12 cellular contexts compared by ENCODE assay signal in the genomic region with DNA sequence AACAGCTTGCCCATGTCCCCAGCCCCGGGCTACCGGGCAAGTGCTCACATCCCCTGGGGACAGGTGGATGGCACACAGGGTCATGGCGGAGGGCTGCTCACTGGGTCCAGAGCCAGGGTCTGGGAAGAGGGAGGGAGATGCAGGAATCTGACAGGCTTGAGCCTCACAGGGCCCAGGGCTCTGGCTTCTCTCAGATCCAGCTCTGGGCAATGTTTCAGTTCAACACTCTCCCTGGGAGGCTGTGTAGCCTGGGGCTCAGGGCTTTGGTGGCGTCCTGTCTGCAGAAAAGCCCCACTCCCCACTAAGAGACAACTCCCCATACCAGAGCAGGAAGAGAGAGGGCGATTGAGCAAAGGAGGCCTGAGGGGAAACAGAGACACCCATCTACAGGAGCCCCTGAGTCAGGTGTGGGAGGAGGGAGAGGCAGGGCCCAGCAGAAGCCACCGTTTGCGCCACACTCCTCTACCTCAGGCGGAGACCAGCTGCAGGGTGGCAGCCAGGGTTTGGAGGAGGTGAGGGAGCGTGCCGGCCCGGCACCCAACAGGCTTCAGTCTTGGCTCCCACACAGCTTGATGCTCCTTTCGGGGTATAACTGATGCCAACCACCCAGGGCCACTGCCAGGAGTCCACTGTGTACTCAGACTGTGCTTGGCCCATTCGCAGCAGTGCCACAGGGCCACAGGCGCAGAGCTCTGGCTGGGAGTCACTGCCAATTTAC. TPM values are rescaled to one million over a fixed set of nuclear protein-coding genes. Genes with fewer than 3 reads are reported as not detected.
DNase-seq lines count a peak whose midpoint lies in the region; ATAC-seq and TF ChIP-seq lines count a peak whose summit lies in the region.
"Had no signal": no experiment of that assay in that cellular context is flagged by ENCODE, and none has a peak within 500 bp of the region (broad histone marks: within the 10 kb centered on the region; RNA-seq: fewer than 3 reads in every experiment).

No MANE protein-coding gene starts in this region.

- H3K27me3 ChIP-seq in RWPE2 (ENCODE audit: insufficient read depth, poor library complexity, severe bottlenecking): no peaks in the 10 kb centered on the region
- no peaks in the 10 kb centered on the region for H3K27me3 ChIP-seq in right cardiac atrium (ENCODE audit: control insufficient read depth, insufficient read depth)
- no peaks in the 10 kb centered on the region for H3K27me3 ChIP-seq in thyroid gland
- H3K27me3 ChIP-seq: vagina had no signal

- intact Hi-C loops in right cardiac atrium (cut with DNase I) (loop anchor here in 2 of 4 donors (10.0 kb wide), 2 partner anchors 109 to 159 kb away; partner anchors contain the start of gene BUB1B (in 1 of the 2)), thyroid gland (cut with DNase I) (no loop called here)

- H3K9me3 ChIP-seq in RWPE2 (ENCODE audit: severe bottlenecking): no peaks in the 10 kb centered on the region
- no peaks in the 10 kb centered on the region for H3K9me3 ChIP-seq in right cardiac atrium (ENCODE audit: control insufficient read depth, low read length)
- no peaks in the 10 kb centered on the region for H3K9me3 ChIP-seq in thyroid gland
- H3K9me3 ChIP-seq: vagina had no signal

- TF ChIP-seq CTCF in RWPE2 (IDR thresholded peaks at IDR 0.05; ENCODE audit: poor library complexity, severe bottlenecking): no peak
- no peak for TF ChIP-seq CTCF in thyroid gland (IDR thresholded peaks at IDR 0.05)
- no peak for TF ChIP-seq CTCF in WTC11 (IDR thresholded peaks at IDR 0.05)

- no peaks in the 10 kb centered on the region for H3K9me3 Mint-ChIP-seq in activated T-cell treated with anti-CD3 and anti-CD28 coated beads, Interleukin-2, amount 50 U/mL, for 72 hours
- H3K9me3 Mint-ChIP-seq in activated T-cell treated with anti-CD3 and anti-CD28 coated beads, Interleukin-2, amount 50 U/mL, for 24 hours: no peaks in the 10 kb centered on the region
- no peaks in the 10 kb centered on the region for H3K9me3 Mint-ChIP-seq in WTC11
- H3K9me3 Mint-ChIP-seq: IgD-negative memory B cell had no signal

- H3K4me3 ChIP-seq in RWPE2 (ENCODE audit: severe bottlenecking): no peak overlapping the region
- no peak overlapping the region for H3K4me3 ChIP-seq in right cardiac atrium (ENCODE audit: low read length)
- no peak overlapping the region for H3K4me3 ChIP-seq in thyroid gland (replicated peaks in 1 of 3)
- H3K4me3 ChIP-seq: vagina had no signal

- POLR2A ChIA-PET in WTC11 (lab: Charles Lee): interaction anchor here (0.5 kb wide), 1 partner anchor 22 kb away, joined by 17 read pairs; no protein-coding TSS in a partner anchor

- no peaks in the 10 kb centered on the region for H3K27me3 Mint-ChIP-seq in activated T-cell treated with anti-CD3 and anti-CD28 coated beads, Interleukin-2, amount 50 U/mL, for 72 hours (ENCODE audit: low read depth)
- H3K27me3 Mint-ChIP-seq in activated T-cell treated with anti-CD3 and anti-CD28 coated beads, Interleukin-2, amount 50 U/mL, for 24 hours: no peaks in the 10 kb centered on the region
- no peaks in the 10 kb centered on the region for H3K27me3 Mint-ChIP-seq in WTC11 (ENCODE audit: low read depth)
- H3K27me3 Mint-ChIP-seq: CD4-positive, CD25-positive, alpha-beta regulatory T cell; IgD-negative memory B cell had no signal

- H3K27ac ChIP-seq in RWPE2 (ENCODE audit: poor library complexity, severe bottlenecking) (peak overlapping the region; percentile 19), right cardiac atrium (ENCODE audit: low read length) (no peak overlapping the region), thyroid gland (peak overlapping the region; percentile 16 to 84 (median 72))
- H3K27ac ChIP-seq: vagina had no signal

- no peak overlapping the region for H3K27ac Mint-ChIP-seq in activated T-cell treated with anti-CD3 and anti-CD28 coated beads, Interleukin-2, amount 50 U/mL, for 72 hours
- no peak overlapping the region for H3K27ac Mint-ChIP-seq in activated T-cell treated with anti-CD3 and anti-CD28 coated beads, Interleukin-2, amount 50 U/mL, for 24 hours
- no peak overlapping the region for H3K27ac Mint-ChIP-seq in WTC11

- CTCF ChIA-PET in WTC11 (lab: Charles Lee): interaction anchor here (0.5 to 5.9 kb wide), 7 partner anchors 10 to 281 kb away, joined by 3 to 48 read pairs (median 3); no protein-coding TSS in a partner anchor

- peaks cover 18% of the 10 kb centered on the region for H3K4me1 ChIP-seq in RWPE2 (ENCODE audit: insufficient read depth, poor library complexity, severe bottlenecking)
- H3K4me1 ChIP-seq in right cardiac atrium (ENCODE audit: control insufficient read depth, insufficient read depth, low read length): no peaks in the 10 kb centered on the region
- peaks cover 17 to 25% of the 10 kb centered on the region in 2 donors for H3K4me1 ChIP-seq in thyroid gland

- WGBS in right cardiac atrium: 73% methylated on average over 14 of the region's 14 CpGs
- 75 to 79% methylated on average over 10 to 13 of the region's 14 CpGs for WGBS in thyroid gland, 2 donors

- peaks cover 67% of the 10 kb centered on the region for H3K4me1 Mint-ChIP-seq in activated T-cell treated with anti-CD3 and anti-CD28 coated beads, Interleukin-2, amount 50 U/mL, for 72 hours (ENCODE audit: low read depth)
- peaks cover 78% of the 10 kb centered on the region for H3K4me1 Mint-ChIP-seq in activated T-cell treated with anti-CD3 and anti-CD28 coated beads, Interleukin-2, amount 50 U/mL, for 24 hours (ENCODE audit: low read depth)
- peaks cover 30% of the 10 kb centered on the region for H3K4me1 Mint-ChIP-seq in WTC11

- H3K36me3 ChIP-seq in RWPE2 (ENCODE audit: low read depth) (no peaks in the 10 kb centered on the region), thyroid gland (no peaks in the 10 kb centered on the region)
- H3K36me3 ChIP-seq: vagina had no signal

- H3K4me3 Mint-ChIP-seq in activated T-cell treated with anti-CD3 and anti-CD28 coated beads, Interleukin-2, amount 50 U/mL, for 72 hours: peak overlapping the region in 1 of 2 donors; percentile 73
- H3K4me3 Mint-ChIP-seq in activated T-cell treated with anti-CD3 and anti-CD28 coated beads, Interleukin-2, amount 50 U/mL, for 24 hours: no peak overlapping the region
- H3K4me3 Mint-ChIP-seq in WTC11: no peak overlapping the region

- ATAC-seq in activated T-cell treated with anti-CD3 and anti-CD28 coated beads, Interleukin-2, amount 50 U/mL, for 72 hours (replicated peaks in 1 of 2): peak; percentile 33 to 40
- ATAC-seq in RWPE2 (ENCODE audit: low read depth) (peak; percentile 15), right cardiac atrium (peak; percentile 65 to 83), HG03175 (IDR thresholded peaks at IDR 0.05; ENCODE audit: unreplicated experiment) (no peak), WTC11 (no peak)

- peak in 1 of 2 donors; percentile 29 for DNase-seq in activated T-cell treated with anti-CD3 and anti-CD28 coated beads, Interleukin-2, amount 50 U/mL, for 72 hours
- no peak for DNase-seq in activated T-cell treated with anti-CD3 and anti-CD28 coated beads, Interleukin-2, amount 50 U/mL, for 24 hours
- DNase-seq in RWPE2 (ENCODE audit: low spot score) (no peak), right cardiac atrium (peak in 2 of 3 donors; percentile 82 to 84), thyroid gland (peak; percentile 77 to 87), WTC11 (ENCODE audit: low spot score) (no peak), pons (ENCODE audit: low spot score) (no peak)
- DNase-seq: activated effector memory CD4-positive, alpha-beta T cell treated with Interleukin-2 at 50 U/mL for 16 hours; CD4-positive, CD25-positive, alpha-beta regulatory T cell had no signal

- TF ChIP-seq POLR2A in thyroid gland (IDR thresholded peaks at IDR 0.05): no peak

- peaks cover 0 to 2% of the 10 kb centered on the region in 2 donors for H3K36me3 Mint-ChIP-seq in activated T-cell treated with anti-CD3 and anti-CD28 coated beads, Interleukin-2, amount 50 U/mL, for 72 hours (ENCODE audit: insufficient read depth in 2 of 2)
- H3K36me3 Mint-ChIP-seq in activated T-cell treated with anti-CD3 and anti-CD28 coated beads, Interleukin-2, amount 50 U/mL, for 24 hours (ENCODE audit: low read depth): peaks cover 5% of the 10 kb centered on the region
- no peaks in the 10 kb centered on the region for H3K36me3 Mint-ChIP-seq in WTC11
- H3K36me3 Mint-ChIP-seq: IgD-negative memory B cell had no signal

TF ChIP-seq in WTC11, 78 proteins besides CTCF, POLR2A, EP300 and RAD21 (continues in another document):
- TF ChIP-seq ZNF423 (CRISPR knock-in tag; IDR thresholded peaks at IDR 0.05) (no peak), HMGXB4 (CRISPR knock-in tag; IDR thresholded peaks at IDR 0.05) (no peak), RORB (CRISPR knock-in tag; IDR thresholded peaks at IDR 0.05) (no peak), GTF2I (CRISPR knock-in tag; conservative IDR thresholded peaks at IDR 0.05) (no peak)
- TF ChIP-seq, protein P1, sequence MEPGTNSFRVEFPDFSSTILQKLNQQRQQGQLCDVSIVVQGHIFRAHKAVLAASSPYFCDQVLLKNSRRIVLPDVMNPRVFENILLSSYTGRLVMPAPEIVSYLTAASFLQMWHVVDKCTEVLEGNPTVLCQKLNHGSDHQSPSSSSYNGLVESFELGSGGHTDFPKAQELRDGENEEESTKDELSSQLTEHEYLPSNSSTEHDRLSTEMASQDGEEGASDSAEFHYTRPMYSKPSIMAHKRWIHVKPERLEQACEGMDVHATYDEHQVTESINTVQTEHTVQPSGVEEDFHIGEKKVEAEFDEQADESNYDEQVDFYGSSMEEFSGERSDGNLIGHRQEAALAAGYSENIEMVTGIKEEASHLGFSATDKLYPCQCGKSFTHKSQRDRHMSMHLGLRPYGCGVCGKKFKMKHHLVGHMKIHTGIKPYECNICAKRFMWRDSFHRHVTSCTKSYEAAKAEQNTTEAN (CRISPR knock-in tag; IDR thresholded peaks at IDR 0.05): no peak

RNA-seq across cellular contexts. Expression of gene SRP14, which starts 16.8 kb away (rescaled TPM):
- total RNA-seq in activated T-cell treated with anti-CD3 and anti-CD28 coated beads, Interleukin-2, amount 50 U/mL, for 72 hours: 100 to 1,000 TPM; 102 to 117 TPM
- total RNA-seq in right cardiac atrium: 100 to 1,000 TPM; 184 to 229 (median 210) TPM
- polyA plus RNA-seq in right cardiac atrium: 574 TPM
- 100 to 1,000 TPM; 327 to 576 (median 408) TPM for total RNA-seq in thyroid gland
- 190 to 199 TPM (median 192 TPM) in 3 replicates for total RNA-seq in WTC11 (2021)

RNA-seq across cellular contexts. Expression of gene BMF, which starts 52.9 kb away (rescaled TPM):
- total RNA-seq in activated T-cell treated with anti-CD3 and anti-CD28 coated beads, Interleukin-2, amount 50 U/mL, for 72 hours: 10 to 100 TPM; 23.7 to 25.9 TPM
- total RNA-seq in right cardiac atrium (1 to 10 TPM; 3.0 to 9.9 (median 8.5) TPM), thyroid gland (10 to 100 TPM; 31.9 to 49.3 (median 37.2) TPM), WTC11 (2021) (32.9 to 36.9 TPM (median 36.6 TPM) in 3 replicates)
- 2.9 TPM for polyA plus RNA-seq in right cardiac atrium

Comparison
In these comparisons a context has a peak if more than half of its experiments do, and no peak if none do; other contexts are left out.
1. ATAC-seq: peak in activated T-cell treated with anti-CD3 and anti-CD28 coated beads, Interleukin-2, amount 50 U/mL, for 72 hours (2 of 2), RWPE2 (single experiment) and right cardiac atrium (2 of 2); none in HG03175 (single experiment) and WTC11 (single experiment).
2. DNase-seq: peak in right cardiac atrium (2 of 3) and thyroid gland (2 of 2); none in activated T-cell treated with anti-CD3 and anti-CD28 coated beads, Interleukin-2, amount 50 U/mL, for 24 hours (single experiment), RWPE2 (single experiment), WTC11 (single experiment) and pons (single experiment).